Comparison of ENCODE assay signal across 11 cellular contexts in genomic region chr1:174953170-174953569, GRCh38. TPM values are rescaled to one million over a fixed set of nuclear protein-coding genes. Genes with fewer than 3 reads are reported as not detected.
DNase-seq lines count a peak whose midpoint lies in the region; ATAC-seq and TF ChIP-seq lines count a peak whose summit lies in the region.
"Had no signal": no experiment of that assay in that cellular context is flagged by ENCODE, and none has a peak within 500 bp of the region (broad histone marks: within the 10 kb centered on the region; RNA-seq: fewer than 3 reads in every experiment).

No MANE protein-coding gene starts in this region.

- H3K9ac ChIP-seq in HUES48 (ENCODE audit: low read depth, low read length): no peak overlapping the region
- H3K9ac ChIP-seq: parathyroid adenoma had no signal

- H3K27me3 ChIP-seq in GM23338 (ENCODE audit: insufficient read depth): no peaks in the 10 kb centered on the region
- no peaks in the 10 kb centered on the region for H3K27me3 ChIP-seq in HUES48 (ENCODE audit: control insufficient read depth, insufficient read depth, low read length)

- H3K36me3 Mint-ChIP-seq in GM23338 (ENCODE audit: low read depth): peaks cover 11% of the 10 kb centered on the region
- H3K36me3 Mint-ChIP-seq in mesothelial cell of epicardium: no peaks in the 10 kb centered on the region

- H3F3A ChIP-seq in GM23338 (replicated peaks; ENCODE audit: low read depth): no peaks in the 10 kb centered on the region

- no peaks in the 10 kb centered on the region for H3K9me3 ChIP-seq in HUES48 (ENCODE audit: control insufficient read depth, insufficient read depth, low read length)

- H3K27ac ChIP-seq in GM23338 (ENCODE audit: low read depth): peak overlapping the region; percentile 45; the same call in 1 of the 2 replicates
- peak overlapping the region; percentile 64 for H3K27ac ChIP-seq in HUES48 (ENCODE audit: low read depth, low read length)
- H3K27ac ChIP-seq: parathyroid adenoma had no signal

- peaks cover 82% of the 10 kb centered on the region for H3K79me2 ChIP-seq in GM23338 (replicated peaks; ENCODE audit: insufficient read depth)
- H3K79me2 ChIP-seq: parathyroid adenoma had no signal

- ATAC-seq in GM18511 (IDR thresholded peaks at IDR 0.05; ENCODE audit: unreplicated experiment) (peak; percentile 49), GM23338 (no peak)

- H2AFZ ChIP-seq in GM23338: no peak overlapping the region
- H2AFZ ChIP-seq: parathyroid adenoma had no signal

- no peaks in the 10 kb centered on the region for H3K9me2 ChIP-seq in GM23338 (ENCODE audit: insufficient read depth)

- no peaks in the 10 kb centered on the region for H3K27me3 Mint-ChIP-seq in GM23338 (ENCODE audit: insufficient read depth, low read depth, poor library complexity)
- no peaks in the 10 kb centered on the region for H3K27me3 Mint-ChIP-seq in mesothelial cell of epicardium (ENCODE audit: low read depth)

- no peak overlapping the region for H3K4me3 Mint-ChIP-seq in GM23338
- no peak overlapping the region for H3K4me3 Mint-ChIP-seq in mesothelial cell of epicardium
- H3K4me3 Mint-ChIP-seq: T-helper 1 cell treated with Interleukin-12 subunit alpha and Interleukin-12 subunit beta and Interleukin-4 antibody, amounts not matched to agents 30 μg/mL and 1 μg/mL, for 36 hours had no signal

- TF ChIP-seq CTCF in GM23338 (conservative IDR thresholded peaks at IDR 0.05; ENCODE audit: low read depth in 2 of 2) (no peak), mesothelial cell of epicardium (IDR thresholded peaks at IDR 0.05; ENCODE audit: unreplicated experiment) (no peak)

- peaks cover 56% of the 10 kb centered on the region for H4K20me1 ChIP-seq in GM23338 (replicated peaks; ENCODE audit: insufficient read depth)

- H3K4me2 ChIP-seq in GM23338: no peak overlapping the region; the same call in 1 of the 2 replicates

- H3K27ac Mint-ChIP-seq in GM23338: no peak overlapping the region
- peak overlapping the region; percentile 54 for H3K27ac Mint-ChIP-seq in mesothelial cell of epicardium
- H3K27ac Mint-ChIP-seq: T-helper 1 cell treated with Interleukin-12 subunit alpha and Interleukin-12 subunit beta and Interleukin-4 antibody, amounts not matched to agents 30 μg/mL and 1 μg/mL, for 36 hours had no signal

- no peak for DNase-seq in GM23338 (ENCODE audit: low spot score)
- DNase-seq in mesothelial cell of epicardium (ENCODE audit: low spot score in 2 of 2, unreplicated experiment in 2 of 2): no peak
- no peak for DNase-seq in NK-92 treated with Interleukin-12 subunit alpha and Interleukin-12 subunit beta, amount 100 ng/mL, for 24 hours (lab: John Stamatoyannopoulos, UW)
- no peak for DNase-seq in DMS114 treated with DMSO at 0.1 percent for 48 hours (lab: John Stamatoyannopoulos, UW; ENCODE audit: unreplicated experiment)
- DNase-seq in activated gamma-delta T cell (lab: John Stamatoyannopoulos, UW): no peak
- DNase-seq in activated gamma-delta T cell treated with Interleukin-2 at 50 U/mL for 16 hours: no peak
- DNase-seq: NCI-H82 had no signal

- H3K36me3 ChIP-seq in GM23338 (ENCODE audit: insufficient read depth) (peaks cover 6% of the 10 kb centered on the region; the same call in 1 of the 2 replicates), HUES48 (ENCODE audit: control insufficient read depth, insufficient read depth, low read length) (peaks cover 83% of the 10 kb centered on the region)

- H3K4me1 ChIP-seq in GM23338 (ENCODE audit: insufficient read depth) (no peaks in the 10 kb centered on the region; the same call in 1 of the 2 replicates), HUES48 (ENCODE audit: control insufficient read depth, insufficient read depth, low read length) (peaks cover 5% of the 10 kb centered on the region)

- peaks cover 10% of the 10 kb centered on the region; the same call in 2 of the 3 replicates for H3K4me1 Mint-ChIP-seq in GM23338
- H3K4me1 Mint-ChIP-seq in mesothelial cell of epicardium: peaks cover 22% of the 10 kb centered on the region

- no peak overlapping the region for H3K4me3 ChIP-seq in GM23338
- no peak overlapping the region for H3K4me3 ChIP-seq in HUES48 (ENCODE audit: low read depth, low read length)

- H3K9me3 Mint-ChIP-seq in GM23338 (no peaks in the 10 kb centered on the region), mesothelial cell of epicardium (no peaks in the 10 kb centered on the region)
- H3K9me3 Mint-ChIP-seq: T-helper 1 cell treated with Interleukin-12 subunit alpha and Interleukin-12 subunit beta and Interleukin-4 antibody, amounts not matched to agents 30 μg/mL and 1 μg/mL, for 36 hours had no signal

TF ChIP-seq in GM23338, 12 proteins besides CTCF, POLR2A, EP300 and RAD21 (continues in another document):
- TF ChIP-seq POLR2AphosphoS5 (IDR thresholded peaks at IDR 0.05; ENCODE audit: low read depth) (no peak), REST (IDR thresholded peaks at IDR 0.05; ENCODE audit: unreplicated experiment) (no peak), EZH2phosphoT487 (IDR thresholded peaks at IDR 0.05; ENCODE audit: unreplicated experiment) (no peak), NANOG (IDR thresholded peaks at IDR 0.05; ENCODE audit: borderline replicate concordance) (no peak), CREB1 (CRISPR knock-in tag; IDR thresholded peaks at IDR 0.05; ENCODE audit: low read depth) (no peak), ZNF331 (CRISPR knock-in tag; IDR thresholded peaks at IDR 0.05; ENCODE audit: low read depth) (no peak)

RNA-seq across cellular contexts. Expression of gene CACYBP, which starts 46.6 kb away (rescaled TPM):
- total RNA-seq in GM23338 (2014; rRNA removed; shearing (Covaris generic)): 186 and 209 TPM in 2 replicates
- polyA plus RNA-seq in GM23338 (2016; fragmentation: Nextera tagmentation; extraction: Ambion mirVana): 331 and 453 TPM in 2 replicates
- total RNA-seq in mesothelial cell of epicardium: 58.8 to 70.0 TPM (median 63.7 TPM) in 3 replicates
